ENCODE assay signal across 34 cellular contexts in genomic region chr2:210410542-210410941, GRCh38.
"Had no signal": no experiment of that assay in that cellular context is flagged by ENCODE, and none has a peak within 500 bp of the region (broad histone marks: within the 10 kb centered on the region; RNA-seq: fewer than 3 reads in every experiment).

No MANE protein-coding gene starts in this region.

- DNase-seq: activated effector memory CD4-positive, alpha-beta T cell treated with anti-CD3 and anti-CD28 coated beads, Interleukin-2, amount 50 U/mL, for 16 hours; activated effector memory CD4-positive, alpha-beta T cell treated with Interleukin-2 at 50 U/mL for 16 hours; activated gamma-delta T cell; activated gamma-delta T cell treated with Interleukin-2 at 50 U/mL for 16 hours; activated naive CD4-positive, alpha-beta T cell; activated naive CD4-positive, alpha-beta T cell treated with anti-CD3 and anti-CD28 coated beads for 36 hours; activated naive CD4-positive, alpha-beta T cell treated with anti-CD3 and anti-CD28 coated beads, Interleukin-2, amount 10 ng/mL, durations not matched to agents 7 days and 5 days; activated naive CD4-positive, alpha-beta T cell treated with anti-CD3 and anti-CD28 coated beads, Interleukin-2, amount 50 U/mL, for 16 hours; activated naive CD4-positive, alpha-beta T cell treated with Interleukin-2 at 50 U/mL for 16 hours; activated naive CD8-positive, alpha-beta T cell treated with anti-CD3 and anti-CD28 coated beads for 36 hours; activated naive CD8-positive, alpha-beta T cell treated with anti-CD3 and anti-CD28 coated beads, Interleukin-2, amount 10 ng/mL, durations not matched to agents 7 days and 5 days; activated naive CD8-positive, alpha-beta T cell treated with anti-CD3 and anti-CD28 coated beads, Interleukin-2, amount 50 U/mL, for 24 hours; activated T-cell treated with anti-CD3 and anti-CD28 coated beads, Interleukin-2, amount 50 U/mL, for 1 hour; activated T-cell treated with anti-CD3 and anti-CD28 coated beads, Interleukin-2, amount 50 U/mL, for 24 hours; activated T-cell treated with anti-CD3 and anti-CD28 coated beads, Interleukin-2, amount 50 U/mL, for 4 hours; activated T-cell treated with anti-CD3 and anti-CD28 coated beads, Interleukin-2, amount 50 U/mL, for 48 hours; activated T-cell treated with anti-CD3 and anti-CD28 coated beads, Interleukin-2, amount 50 U/mL, for 72 hours; adrenal gland; amniotic stem cell; amygdala; anterior cingulate cortex; aorta; body of pancreas; brain microvascular endothelial cell; caudate nucleus; central memory CD4-positive, alpha-beta T cell; cerebellar nuclear complex had no signal

- H3K4me1 ChIP-seq: adrenal gland, ascending aorta, body of pancreas, breast epithelium had no signal

- H3K4me3 ChIP-seq: adrenal gland, ascending aorta, body of pancreas, breast epithelium, cardiac muscle cell had no signal

- ATAC-seq: activated naive CD4-positive, alpha-beta T cell treated with anti-CD3 and anti-CD28 coated beads, Interleukin-2, amount 50 U/mL, for 72 hours; activated naive CD8-positive, alpha-beta T cell treated with anti-CD3 and anti-CD28 coated beads, Interleukin-2, amount 50 U/mL, for 24 hours; activated T-cell treated with anti-CD3 and anti-CD28 coated beads, Interleukin-2, amount 50 U/mL, for 4 hours; activated T-cell treated with anti-CD3 and anti-CD28 coated beads, Interleukin-2, amount 50 U/mL, for 72 hours; activated T-helper 17 cell treated with anti-CD3 and anti-CD28 coated beads, Interleukin-2, amount 50 U/mL, for 72 hours; body of pancreas had no signal

- H3K36me3 ChIP-seq: adrenal gland, ascending aorta, brain microvascular endothelial cell, breast epithelium, cardiac muscle cell had no signal

- H3K9me3 ChIP-seq: adrenal gland, ascending aorta, body of pancreas, breast epithelium had no signal

- H3K27me3 ChIP-seq: adrenal gland, ascending aorta, body of pancreas, brain microvascular endothelial cell, breast epithelium, cardiac muscle cell had no signal

- H3K27ac ChIP-seq: adrenal gland, ascending aorta, body of pancreas, brain microvascular endothelial cell, breast epithelium, cardiac muscle cell had no signal

- FAIRE-seq: astrocyte, bronchial epithelial cell had no signal
